9 cellular contexts compared by ENCODE assay signal in genomic region chr1:91165033-91165654, GRCh38.
A peak's percentile ranks its signal among the peaks of the same experiment; 100 is the strongest.
DNase-seq lines count a peak whose midpoint lies in the region; ATAC-seq and TF ChIP-seq lines count a peak whose summit lies in the region.
"Had no signal": no experiment of that assay in that cellular context is flagged by ENCODE, and none has a peak within 500 bp of the region (broad histone marks: within the 10 kb centered on the region; RNA-seq: fewer than 3 reads in every experiment).

No MANE protein-coding gene starts in this region.

- H3K9me2 ChIP-seq in PC-3 (replicated peaks; ENCODE audit: low read length), result no peaks in the 10 kb centered on the region

- peak overlapping the region; percentile 70 for H3K27ac Mint-ChIP-seq in neural progenitor cell

- H3K4me3 ChIP-seq in PC-3 (ENCODE audit: low read length) (no peak overlapping the region), fibroblast of pulmonary artery (replicated peaks; ENCODE audit: low read depth, low read length) (no peak overlapping the region), neural progenitor cell (no peak overlapping the region)

- peak; percentile 95 for ATAC-seq in GM21526 (IDR thresholded peaks at IDR 0.05; ENCODE audit: low FRiP score, unreplicated experiment)
- peak; percentile 95 for ATAC-seq in PC-3
- ATAC-seq in activated T-cell treated with anti-CD3 and anti-CD28 coated beads, Interleukin-2, amount 50 U/mL, for 4 hours, result peak; percentile 91 to 94

- CTCF ChIA-PET in PC-3 (lab: Charles Lee), result interaction anchor here (1.0 to 1.5 kb wide), 3 partner anchors 147 to 444 kb away, joined by 3 to 17 read pairs (median 4); no protein-coding TSS in a partner anchor

- no peaks in the 10 kb centered on the region for H3K4me1 ChIP-seq in PC-3 (ENCODE audit: insufficient read depth, low read length)
- H3K4me1 ChIP-seq in neural progenitor cell, result peaks cover 6% of the 10 kb centered on the region

- no peaks in the 10 kb centered on the region for H3K9me3 ChIP-seq in PC-3 (ENCODE audit: low read length)
- no peaks in the 10 kb centered on the region for H3K9me3 ChIP-seq in neural progenitor cell (ENCODE audit: low read depth)

- no peak overlapping the region for H3K4me3 Mint-ChIP-seq in activated T-cell treated with anti-CD3 and anti-CD28 coated beads, Interleukin-2, amount 50 U/mL, for 4 hours
- no peak overlapping the region for H3K4me3 Mint-ChIP-seq in neural progenitor cell

- H3K79me2 ChIP-seq in PC-3 (ENCODE audit: low read length) (no peaks in the 10 kb centered on the region), neural progenitor cell (ENCODE audit: low read depth) (no peaks in the 10 kb centered on the region)

- H3K36me3 ChIP-seq in PC-3 (ENCODE audit: low read depth, low read length), result no peaks in the 10 kb centered on the region
- no peaks in the 10 kb centered on the region for H3K36me3 ChIP-seq in neural progenitor cell

- no peak overlapping the region for H3K27ac ChIP-seq in PC-3 (ENCODE audit: low read length)
- H3K27ac ChIP-seq in neural progenitor cell, result no peak overlapping the region
- H3K27ac ChIP-seq: epithelial cell of prostate had no signal

- H3F3A ChIP-seq in PC-3 (ENCODE audit: low read length, unreplicated experiment) (no peaks in the 10 kb centered on the region), neural progenitor cell (ENCODE audit: low read depth) (peaks cover 14% of the 10 kb centered on the region)

- peaks cover 2% of the 10 kb centered on the region for H3K4me1 Mint-ChIP-seq in activated T-cell treated with anti-CD3 and anti-CD28 coated beads, Interleukin-2, amount 50 U/mL, for 4 hours (ENCODE audit: low read depth)
- H3K4me1 Mint-ChIP-seq in neural progenitor cell, result peaks cover 27% of the 10 kb centered on the region

- peak; percentile 94 for TF ChIP-seq CTCF in PC-3 (conservative IDR thresholded peaks at IDR 0.05; ENCODE audit: low read depth, low read length)
- peak; percentile 99 for TF ChIP-seq CTCF in fibroblast of pulmonary artery (IDR thresholded peaks at IDR 0.05; ENCODE audit: low read length, missing control alignments)
- TF ChIP-seq CTCF in neural progenitor cell (IDR thresholded peaks at IDR 0.05), result peak; percentile 95

- no peaks in the 10 kb centered on the region for H3K36me3 Mint-ChIP-seq in activated T-cell treated with anti-CD3 and anti-CD28 coated beads, Interleukin-2, amount 50 U/mL, for 4 hours (ENCODE audit: insufficient read depth)
- H3K36me3 Mint-ChIP-seq in neural progenitor cell, result no peaks in the 10 kb centered on the region

- no peak overlapping the region for H2AFZ ChIP-seq in PC-3 (ENCODE audit: low read length)
- H2AFZ ChIP-seq in neural progenitor cell (replicated peaks), result peak overlapping the region; percentile 47

- POLR2A ChIA-PET in PC-3 (lab: Charles Lee; ENCODE audit: unreplicated experiment), result no interaction called here

- H3K9me3 Mint-ChIP-seq in activated T-cell treated with anti-CD3 and anti-CD28 coated beads, Interleukin-2, amount 50 U/mL, for 4 hours, result no peaks in the 10 kb centered on the region
- H3K9me3 Mint-ChIP-seq in neural progenitor cell, result no peaks in the 10 kb centered on the region

- H3K9ac ChIP-seq in PC-3 (ENCODE audit: low read length), result no peak overlapping the region
- H3K9ac ChIP-seq in neural progenitor cell, result no peak overlapping the region

- 0 out of 2 replicates have a peak, but pooled peaks cover 8% of the 10 kb centered on the region for H3K27me3 ChIP-seq in PC-3 (ENCODE audit: low read length)
- H3K27me3 ChIP-seq in neural progenitor cell, result no peaks in the 10 kb centered on the region

- intact Hi-C loops in PC-3 (cut with micrococcal nuclease), result loop anchor here (5.0 kb wide), 4 partner anchors 148 to 1053 kb away; partner anchors contain the start of gene HFM1

- H3K4me2 ChIP-seq in PC-3 (ENCODE audit: low read length), result no peak overlapping the region
- peak overlapping the region; percentile 3 for H3K4me2 ChIP-seq in neural progenitor cell

- DNase-seq in DMS79 treated with DMSO at 0.1 percent for 48 hours (lab: John Stamatoyannopoulos, UW) (peak; percentile 39), HT1080 (ENCODE audit: low read depth) (peak; percentile 54), PC-3 (peak; percentile 75), fibroblast of pulmonary artery (ENCODE audit: low read depth) (peak; percentile 63), neural progenitor cell (ENCODE audit: low spot score) (peak; percentile 88), stromal cell of bone marrow (ENCODE audit: low read depth) (peak; percentile 25)
- peak; percentile 59 for DNase-seq in activated T-cell treated with anti-CD3 and anti-CD28 coated beads, Interleukin-2, amount 50 U/mL, for 4 hours

- H3K27me3 Mint-ChIP-seq in activated T-cell treated with anti-CD3 and anti-CD28 coated beads, Interleukin-2, amount 50 U/mL, for 4 hours (ENCODE audit: low read depth), result no peaks in the 10 kb centered on the region
- H3K27me3 Mint-ChIP-seq in neural progenitor cell (ENCODE audit: insufficient read depth, low read depth), result peaks cover 9% of the 10 kb centered on the region

- H4K20me1 ChIP-seq in PC-3 (ENCODE audit: low read length) (no peaks in the 10 kb centered on the region), neural progenitor cell (ENCODE audit: low read depth) (no peaks in the 10 kb centered on the region)

- no TSS peak for BruUV-seq in PC-3 (replicated peaks; lab: Mats Ljungman, UMichigan)

Comparison
In these comparisons a context has a peak if more than half of its experiments do, and no peak if none do; other contexts are left out.
1. DNase-seq: peak in every context shown above with its lines; median percentile 88 in neural progenitor cell; 75 in PC-3; 63 in fibroblast of pulmonary artery; 59 in activated T-cell treated with anti-CD3 and anti-CD28 coated beads, Interleukin-2, amount 50 U/mL, for 4 hours; 54 in HT1080; 39 in DMS79 treated with DMSO at 0.1 percent for 48 hours; 25 in stromal cell of bone marrow.